In the genomic region with DNA sequence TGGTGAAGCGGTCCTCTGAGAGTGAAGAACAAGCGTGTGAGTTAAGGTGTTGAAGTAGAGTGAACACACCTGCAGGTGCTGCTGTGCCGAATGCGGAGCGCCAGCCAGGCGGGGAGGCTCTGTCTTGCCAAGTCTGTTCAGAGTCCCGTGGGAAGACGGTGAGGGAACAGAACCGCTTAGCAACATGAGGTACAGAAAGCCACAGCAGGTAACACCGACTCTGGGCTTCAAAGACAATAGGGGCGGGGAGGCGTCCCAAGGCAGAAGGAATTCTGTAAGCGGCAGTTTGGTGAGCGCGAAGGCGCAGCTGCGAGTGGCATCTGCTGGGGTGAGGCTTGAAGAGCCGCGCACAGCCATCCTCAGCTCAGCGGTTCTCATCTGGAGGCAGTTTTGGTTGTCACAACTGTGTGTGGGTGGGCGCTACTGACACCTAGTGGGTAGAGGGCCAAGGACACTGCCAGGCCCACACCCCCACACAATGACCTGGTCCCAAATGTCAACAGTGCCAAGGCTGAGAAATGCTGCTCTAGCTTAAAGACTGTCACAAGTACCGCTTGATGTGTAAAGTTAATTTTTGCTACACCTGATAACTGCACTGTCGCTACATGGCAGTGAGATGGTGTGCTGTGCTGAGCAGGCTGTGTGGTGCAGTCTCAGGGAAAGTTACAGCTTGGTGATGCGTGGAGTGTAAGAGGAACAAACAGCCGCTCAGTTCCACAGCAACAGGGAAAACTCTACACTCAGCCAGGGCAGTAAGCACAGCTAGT, we compare ENCODE assay signal across 9 cellular contexts.
DNase-seq lines count a peak whose midpoint lies in the region; ATAC-seq, FAIRE-seq and TF ChIP-seq lines count a peak whose summit lies in the region.
"Had no signal": no experiment of that assay in that cellular context is flagged by ENCODE, and none has a peak within 500 bp of the region (broad histone marks: within the 10 kb centered on the region; RNA-seq: fewer than 3 reads in every experiment).

No MANE protein-coding gene starts in this region.

- DNase-seq in AG10803 (ENCODE audit: low read depth) = peak; percentile 6
- DNase-seq in GM10248 (ENCODE audit: extremely low spot score) = peak; percentile 56
- DNase-seq in NCI-H510A (lab: John Stamatoyannopoulos, UW) = peak; percentile 9
- peak; percentile 16 to 44 (median 29) for DNase-seq in K562 (ENCODE audit: extremely low read depth in 1 of 4, low spot score in 3 of 4)
- peak in 1 of 2 donors; percentile 58 for DNase-seq in aorta

- peak in 1 of 2 experiments; percentile 56; a peak in 2 of 4 replicates for TF ChIP-seq RAD21 in K562 (CRISPR knock-in tag; conservative IDR thresholded peaks at IDR 0.05 in 1 of 2, IDR thresholded peaks at IDR 0.05 in 1 of 2)

- no peak overlapping the region for H2AFZ ChIP-seq in K562 (ENCODE audit: low read depth, low read length)

- H3K27ac ChIP-seq in K562 (ENCODE audit: extremely low read depth, low read depth, low read length) = no peak overlapping the region; the same call in 2 of the 3 replicates
- H3K27ac ChIP-seq in layer of hippocampus (ENCODE audit: low read depth, low read length) = peak overlapping the region; percentile 16
- no peak overlapping the region for H3K27ac ChIP-seq in aorta (ENCODE audit: low read depth in 1 of 2, low read length in 2 of 2)
- H3K27ac ChIP-seq: KMS-11 had no signal

- POLR2A ChIA-PET in GM10248 (lab: Yijun Ruan, JAX) = no interaction called here
- POLR2A ChIA-PET in K562 (lab: Yijun Ruan, JAX) = interaction anchor here (0.6 to 1.3 kb wide), 2 partner anchors 9 to 187 kb away, joined by 3 read pairs; no protein-coding TSS in a partner anchor

- H3K9me1 ChIP-seq in K562 (ENCODE audit: control insufficient read depth, insufficient read depth, low read length) = no peaks in the 10 kb centered on the region

- BruUV-seq in K562 (replicated peaks; lab: Mats Ljungman, UMichigan) = no TSS peak

- TF ChIP-seq CTCF in AG10803 (conservative IDR thresholded peaks at IDR 0.05; ENCODE audit: low read length) (peak; percentile 38), GM10248 (IDR thresholded peaks at IDR 0.05; ENCODE audit: control extremely low read depth, extremely low read depth, low read depth, missing control alignments) (peak; percentile 74), K562 (IDR thresholded peaks at IDR 0.05 in 2 of 3, conservative IDR thresholded peaks at IDR 0.05 in 1 of 3; ENCODE audit: insufficient read depth in 2 of 3, low read depth in 1 of 3, low read length in 3 of 3) (peak; percentile 60 to 64 (median 63))

- H3K9me3 ChIP-seq in K562 (replicated peaks; ENCODE audit: control insufficient read depth, insufficient read depth, low read depth, low read length) (no peaks in the 10 kb centered on the region), aorta (ENCODE audit: control insufficient read depth, low read length) (no peaks in the 10 kb centered on the region)

- H3K36me3 ChIP-seq in K562 (ENCODE audit: control insufficient read depth, insufficient read depth, low read length) = peaks cover 3% of the 10 kb centered on the region; the same call in 2 of the 3 replicates
- H3K36me3 ChIP-seq in aorta (ENCODE audit: control insufficient read depth in 1 of 2, insufficient read depth in 2 of 2, low read length in 1 of 2) = peaks cover 0 to 10% of the 10 kb centered on the region in 2 donors

- H3K9ac ChIP-seq in K562 (ENCODE audit: insufficient read depth in 1 of 2, low read depth in 2 of 2, low read length in 2 of 2) = no peak overlapping the region; a peak in 1 of 4 replicates
- H3K9ac ChIP-seq: KMS-11 had no signal

- CTCF ChIA-PET in GM10248 (lab: Yijun Ruan, JAX) = interaction anchor here (0.6 to 1.9 kb wide), 11 partner anchors 11 to 218 kb away, joined by 3 to 7 read pairs (median 3); no protein-coding TSS in a partner anchor
- CTCF ChIA-PET in K562 (lab: Yijun Ruan, JAX; ENCODE audit: low intra/inter-chr PET ratio) = no interaction called here

- H3K4me2 ChIP-seq in K562 (ENCODE audit: insufficient read depth, low read length) = no peak overlapping the region
- H3K4me2 ChIP-seq: KMS-11 had no signal

- H4K20me1 ChIP-seq in K562 (replicated peaks; ENCODE audit: control insufficient read depth, insufficient read depth, low read length) = peaks cover 3% of the 10 kb centered on the region; the same call in 1 of the 2 replicates

- intact Hi-C loops in K562 (cut with micrococcal nuclease) = no loop called here
- intact Hi-C loops in aorta (cut with DNase I) = no loop called here

- no peak for TF ChIP-seq EP300 in K562 (IDR thresholded peaks at IDR 0.05; ENCODE audit: low read length)

- 87% methylated on average over 23 of the region's 25 CpGs for WGBS in K562 (ENCODE audit: insufficient coverage, low coverage, missing lambda C conversion rate)
- 79 to 83% methylated on average over 25 of the region's 25 CpGs for WGBS in aorta, 2 donors

- H3K4me3 ChIP-seq in AG10803 (ENCODE audit: low read length) = no peak overlapping the region
- no peak overlapping the region for H3K4me3 ChIP-seq in K562
- H3K4me3 ChIP-seq in aorta (ENCODE audit: low read length in 2 of 2) = no peak overlapping the region

- no peak for TF ChIP-seq POLR2A in K562 (conservative IDR thresholded peaks at IDR 0.05)

- ATAC-seq in HG02943 (IDR thresholded peaks at IDR 0.05; ENCODE audit: low read depth, unreplicated experiment) = peak; percentile 73
- ATAC-seq in K562 = peak; percentile 94
- peak; percentile 36 for ATAC-seq in aorta (ENCODE audit: low FRiP score)
- ATAC-seq in HG03442 (IDR thresholded peaks at IDR 0.05; ENCODE audit: unreplicated experiment) = no peak

- H3K79me2 ChIP-seq in K562 (ENCODE audit: control insufficient read depth, insufficient read depth, low read length) = no peaks in the 10 kb centered on the region

- H3K4me1 ChIP-seq in K562 (replicated peaks in 1 of 2; ENCODE audit: control insufficient read depth in 2 of 2, insufficient read depth in 2 of 2, low read length in 2 of 2) (peaks cover 0 to 4% of the 10 kb centered on the region in 2 experiments; a peak in 1 of 5 replicates), aorta (ENCODE audit: control insufficient read depth in 1 of 2, insufficient read depth in 2 of 2, low read length in 2 of 2) (no peaks in the 10 kb centered on the region)

- in situ Hi-C loops in K562 (cut with MboI) = no loop called here

- H3K27me3 ChIP-seq in K562 (ENCODE audit: control insufficient read depth in 2 of 2, insufficient read depth in 2 of 2, low read length in 2 of 2) = no peaks in the 10 kb centered on the region
- no peaks in the 10 kb centered on the region for H3K27me3 ChIP-seq in layer of hippocampus (ENCODE audit: control insufficient read depth, insufficient read depth, low read length)
- H3K27me3 ChIP-seq in aorta (ENCODE audit: control insufficient read depth in 1 of 2, insufficient read depth in 2 of 2, low read length in 1 of 2) = no peaks in the 10 kb centered on the region

- peak; percentile 52 for FAIRE-seq in K562 (lab: Jason Lieb, UNC)

TF ChIP-seq in K562, 482 proteins besides CTCF, POLR2A, EP300 and RAD21 (continues in another document):
- TF ChIP-seq STAG1 (CRISPR knock-in tag; IDR thresholded peaks at IDR 0.05; ENCODE audit: borderline replicate concordance) (peak; percentile 16; the same call in 1 of the 2 replicates), KLF13 (tag; IDR thresholded peaks at IDR 0.05; ENCODE audit: borderline replicate concordance, low read depth) (no peak), EGR1 (conservative IDR thresholded peaks at IDR 0.05) (peak; percentile 42), ZNF41 (CRISPR knock-in tag; conservative IDR thresholded peaks at IDR 0.05) (no peak), NR2C1 (IDR thresholded peaks at IDR 0.05) (no peak), NR2C1 (tag; IDR thresholded peaks at IDR 0.05) (no peak), SMARCB1 (IDR thresholded peaks at IDR 0.05; ENCODE audit: insufficient read length, low read depth) (no peak), SMC3 (conservative IDR thresholded peaks at IDR 0.05; ENCODE audit: insufficient read depth, low read depth, low read length) (peak; percentile 42; the same call in 1 of the 2 replicates)
- TF ChIP-seq, protein P1, sequence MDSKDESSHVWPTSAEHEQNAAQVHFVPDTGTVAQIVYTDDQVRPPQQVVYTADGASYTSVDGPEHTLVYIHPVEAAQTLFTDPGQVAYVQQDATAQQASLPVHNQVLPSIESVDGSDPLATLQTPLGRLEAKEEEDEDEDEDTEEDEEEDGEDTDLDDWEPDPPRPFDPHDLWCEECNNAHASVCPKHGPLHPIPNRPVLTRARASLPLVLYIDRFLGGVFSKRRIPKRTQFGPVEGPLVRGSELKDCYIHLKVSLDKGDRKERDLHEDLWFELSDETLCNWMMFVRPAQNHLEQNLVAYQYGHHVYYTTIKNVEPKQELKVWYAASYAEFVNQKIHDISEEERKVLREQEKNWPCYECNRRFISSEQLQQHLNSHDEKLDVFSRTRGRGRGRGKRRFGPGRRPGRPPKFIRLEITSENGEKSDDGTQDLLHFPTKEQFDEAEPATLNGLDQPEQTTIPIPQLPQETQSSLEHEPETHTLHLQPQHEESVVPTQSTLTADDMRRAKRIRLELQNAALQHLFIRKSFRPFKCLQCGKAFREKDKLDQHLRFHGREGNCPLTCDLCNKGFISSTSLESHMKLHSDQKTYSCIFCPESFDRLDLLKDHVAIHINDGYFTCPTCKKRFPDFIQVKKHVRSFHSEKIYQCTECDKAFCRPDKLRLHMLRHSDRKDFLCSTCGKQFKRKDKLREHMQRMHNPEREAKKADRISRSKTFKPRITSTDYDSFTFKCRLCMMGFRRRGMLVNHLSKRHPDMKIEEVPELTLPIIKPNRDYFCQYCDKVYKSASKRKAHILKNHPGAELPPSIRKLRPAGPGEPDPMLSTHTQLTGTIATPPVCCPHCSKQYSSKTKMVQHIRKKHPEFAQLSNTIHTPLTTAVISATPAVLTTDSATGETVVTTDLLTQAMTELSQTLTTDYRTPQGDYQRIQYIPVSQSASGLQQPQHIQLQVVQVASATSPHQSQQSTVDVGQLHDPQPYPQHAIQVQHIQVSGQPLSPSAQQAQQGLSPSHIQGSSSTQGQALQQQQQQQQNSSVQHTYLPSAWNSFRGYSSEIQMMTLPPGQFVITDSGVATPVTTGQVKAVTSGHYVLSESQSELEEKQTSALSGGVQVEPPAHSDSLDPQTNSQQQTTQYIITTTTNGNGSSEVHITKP (IDR thresholded peaks at IDR 0.05; ENCODE audit: partially characterized antibody) = peak; percentile 18
